1 cellular context compared by ENCODE assay signal in the genomic region with DNA sequence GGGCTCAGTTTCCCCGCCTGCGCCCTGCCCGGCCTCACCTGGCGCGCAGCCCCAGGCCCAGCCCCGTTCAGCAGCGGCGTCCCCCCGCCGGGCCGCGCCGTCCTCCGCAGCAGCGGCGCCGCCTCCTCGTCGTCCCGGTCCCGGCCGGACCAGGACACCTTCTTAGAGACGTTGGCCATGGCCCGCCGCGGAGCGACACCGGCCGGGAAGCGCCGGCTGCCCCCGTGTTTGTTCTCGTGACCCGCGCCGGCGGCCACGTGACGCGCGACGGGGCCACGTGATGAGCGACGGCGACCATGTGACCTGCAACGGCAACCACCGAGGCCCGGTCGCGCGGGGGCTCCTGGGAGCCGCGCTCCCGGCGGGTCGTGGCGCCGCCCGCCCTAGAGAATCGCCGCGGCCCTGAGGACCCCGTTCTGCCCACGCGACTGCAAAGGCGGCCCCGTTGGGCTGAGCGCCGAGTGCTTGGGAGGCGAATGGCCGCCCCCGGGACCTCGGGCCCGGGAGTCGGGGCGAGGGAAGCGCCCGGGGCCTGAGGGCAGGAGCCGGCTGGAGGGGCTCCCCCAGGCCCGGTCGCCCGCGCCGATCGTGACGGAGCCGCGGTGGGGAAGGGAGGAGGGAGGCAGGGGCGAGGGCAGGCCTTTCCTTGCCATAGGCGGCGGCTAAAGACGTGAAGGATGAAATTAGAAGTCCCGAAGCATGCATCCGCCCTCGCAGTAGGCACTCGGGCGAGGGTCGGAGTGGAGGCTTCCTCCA.
TF ChIP-seq lines count a peak whose summit lies in the region.

Gene CLCN7 (minus strand): TSS at position 233 of the 756 bp plus-strand sequence. CDS start 54 bp downstream, at position 179.

TF ChIP-seq in HepG2, 621 proteins besides CTCF, POLR2A, EP300 and RAD21 (continued from another document and continues in another):
- no peak; the same call in 1 of the 2 replicates for TF ChIP-seq ZNF609 (CRISPR knock-in tag; IDR thresholded peaks at IDR 0.05; ENCODE audit: borderline replicate concordance)
- TF ChIP-seq FOXP4 (CRISPR knock-in tag; IDR thresholded peaks at IDR 0.05), result peak; percentile 48; the same call in 1 of the 2 replicates
- peak; percentile 28 for TF ChIP-seq CBX1 (IDR thresholded peaks at IDR 0.05; ENCODE audit: low read depth)
- no peak for TF ChIP-seq STAT5B (CRISPR knock-in tag; IDR thresholded peaks at IDR 0.05)
- 0 out of 2 replicates have a peak, but pooled peaks have one; percentile 14 for TF ChIP-seq ZNF878 (CRISPR knock-in tag; IDR thresholded peaks at IDR 0.05)
- peak; percentile 85; the same call in 1 of the 2 replicates for TF ChIP-seq IRF2 (CRISPR knock-in tag; IDR thresholded peaks at IDR 0.05)
- peak; percentile 57; the same call in 1 of the 2 replicates for TF ChIP-seq SOX5 (CRISPR knock-in tag; IDR thresholded peaks at IDR 0.05; ENCODE audit: borderline replicate concordance)
- no peak for TF ChIP-seq RBM22 (optimal IDR thresholded peaks at IDR 0.05; ENCODE audit: low read length)
- TF ChIP-seq CSRNP1 (CRISPR knock-in tag; IDR thresholded peaks at IDR 0.05), result peak; percentile 91; the same call in 1 of the 2 replicates
- no peak for TF ChIP-seq SMC3 (IDR thresholded peaks at IDR 0.05; ENCODE audit: low read length)
- TF ChIP-seq ZC3H13 (CRISPR knock-in tag; IDR thresholded peaks at IDR 0.05), result peak; percentile 86; the same call in 1 of the 2 replicates
- TF ChIP-seq ZNF720 (CRISPR knock-in tag; IDR thresholded peaks at IDR 0.05), result no peak
- no peak for TF ChIP-seq HOXD1 (CRISPR knock-in tag; IDR thresholded peaks at IDR 0.05)
- TF ChIP-seq ZNF414 (CRISPR knock-in tag; IDR thresholded peaks at IDR 0.05), result no peak; the same call in 1 of the 2 replicates
- no peak for TF ChIP-seq PRDM10 (CRISPR knock-in tag; IDR thresholded peaks at IDR 0.05; ENCODE audit: low read depth)
- TF ChIP-seq POLR2AphosphoS5 (IDR thresholded peaks at IDR 0.05; ENCODE audit: low read depth, low read length), result peak; percentile 68
- TF ChIP-seq ZNF446 (CRISPR knock-in tag; IDR thresholded peaks at IDR 0.05), result no peak; the same call in 1 of the 2 replicates
- TF ChIP-seq ATF3 (CRISPR knock-in tag; IDR thresholded peaks at IDR 0.05), result 0 out of 2 replicates have a peak, but pooled peaks have one; percentile 44
- TF ChIP-seq TARDBP (CRISPR knock-in tag; IDR thresholded peaks at IDR 0.05), result no peak; the same call in 1 of the 2 replicates
- TF ChIP-seq ZNF563 (CRISPR knock-in tag; IDR thresholded peaks at IDR 0.05), result peak; percentile 96
- TF ChIP-seq ARID4A (CRISPR knock-in tag; IDR thresholded peaks at IDR 0.05; ENCODE audit: borderline replicate concordance), result peak; percentile 97
- TF ChIP-seq ZFX (CRISPR knock-in tag; IDR thresholded peaks at IDR 0.05; ENCODE audit: low read depth), result peak; percentile 96
- TF ChIP-seq KLF9 (CRISPR knock-in tag; IDR thresholded peaks at IDR 0.05; ENCODE audit: low read depth), result no peak
- TF ChIP-seq TEAD2 (CRISPR knock-in tag; IDR thresholded peaks at IDR 0.05), result peak; percentile 95; the same call in 1 of the 2 replicates
- no peak for TF ChIP-seq RFX5 (IDR thresholded peaks at IDR 0.05; ENCODE audit: low read depth, low read length)
- TF ChIP-seq ZNF207 (IDR thresholded peaks at IDR 0.05; ENCODE audit: borderline replicate concordance), result no peak
- no peak for TF ChIP-seq CCAR2 (optimal IDR thresholded peaks at IDR 0.05; ENCODE audit: low read depth, low read length)
- peak; percentile 58; the same call in 1 of the 2 replicates for TF ChIP-seq NKX3-1 (CRISPR knock-in tag; IDR thresholded peaks at IDR 0.05)
- TF ChIP-seq, protein P1, sequence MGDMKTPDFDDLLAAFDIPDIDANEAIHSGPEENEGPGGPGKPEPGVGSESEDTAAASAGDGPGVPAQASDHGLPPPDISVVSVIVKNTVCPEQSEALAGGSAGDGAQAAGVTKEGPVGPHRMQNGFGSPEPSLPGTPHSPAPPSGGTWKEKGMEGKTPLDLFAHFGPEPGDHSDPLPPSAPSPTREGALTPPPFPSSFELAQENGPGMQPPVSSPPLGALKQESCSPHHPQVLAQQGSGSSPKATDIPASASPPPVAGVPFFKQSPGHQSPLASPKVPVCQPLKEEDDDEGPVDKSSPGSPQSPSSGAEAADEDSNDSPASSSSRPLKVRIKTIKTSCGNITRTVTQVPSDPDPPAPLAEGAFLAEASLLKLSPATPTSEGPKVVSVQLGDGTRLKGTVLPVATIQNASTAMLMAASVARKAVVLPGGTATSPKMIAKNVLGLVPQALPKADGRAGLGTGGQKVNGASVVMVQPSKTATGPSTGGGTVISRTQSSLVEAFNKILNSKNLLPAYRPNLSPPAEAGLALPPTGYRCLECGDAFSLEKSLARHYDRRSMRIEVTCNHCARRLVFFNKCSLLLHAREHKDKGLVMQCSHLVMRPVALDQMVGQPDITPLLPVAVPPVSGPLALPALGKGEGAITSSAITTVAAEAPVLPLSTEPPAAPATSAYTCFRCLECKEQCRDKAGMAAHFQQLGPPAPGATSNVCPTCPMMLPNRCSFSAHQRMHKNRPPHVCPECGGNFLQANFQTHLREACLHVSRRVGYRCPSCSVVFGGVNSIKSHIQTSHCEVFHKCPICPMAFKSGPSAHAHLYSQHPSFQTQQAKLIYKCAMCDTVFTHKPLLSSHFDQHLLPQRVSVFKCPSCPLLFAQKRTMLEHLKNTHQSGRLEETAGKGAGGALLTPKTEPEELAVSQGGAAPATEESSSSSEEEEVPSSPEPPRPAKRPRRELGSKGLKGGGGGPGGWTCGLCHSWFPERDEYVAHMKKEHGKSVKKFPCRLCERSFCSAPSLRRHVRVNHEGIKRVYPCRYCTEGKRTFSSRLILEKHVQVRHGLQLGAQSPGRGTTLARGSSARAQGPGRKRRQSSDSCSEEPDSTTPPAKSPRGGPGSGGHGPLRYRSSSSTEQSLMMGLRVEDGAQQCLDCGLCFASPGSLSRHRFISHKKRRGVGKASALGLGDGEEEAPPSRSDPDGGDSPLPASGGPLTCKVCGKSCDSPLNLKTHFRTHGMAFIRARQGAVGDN (CRISPR knock-in tag; IDR thresholded peaks at IDR 0.05), result peak; percentile 97
